ENCODE assay signal across 29 cellular contexts in the genomic region with DNA sequence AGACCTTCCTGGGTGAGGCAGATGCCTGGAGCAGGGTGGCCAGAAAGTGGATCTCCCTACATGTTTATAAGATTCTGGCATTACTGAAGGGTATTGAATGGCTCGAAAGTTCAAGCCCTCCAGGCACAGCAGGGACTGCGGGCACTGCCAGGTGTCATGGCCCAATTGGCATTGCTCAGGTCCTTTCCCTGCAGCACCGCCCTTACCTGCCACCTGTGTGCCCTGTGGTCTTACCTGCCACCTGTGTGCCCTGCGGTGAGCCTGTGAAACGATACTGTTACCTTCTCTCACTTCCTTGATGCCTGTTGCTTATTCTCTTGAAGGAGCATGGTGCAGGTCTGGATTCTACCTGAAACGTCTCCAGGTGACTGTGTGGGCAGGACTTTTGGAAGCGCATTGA. TPM values are rescaled to one million over a fixed set of nuclear protein-coding genes. Genes with fewer than 3 reads are reported as not detected.
"Had no signal": no experiment of that assay in that cellular context is flagged by ENCODE, and none has a peak within 500 bp of the region (broad histone marks: within the 10 kb centered on the region; RNA-seq: fewer than 3 reads in every experiment).

No MANE protein-coding gene starts in this region.

- H3K27ac Mint-ChIP-seq: dendritic cell treated with granulocyte-macrophage colony-stimulating factor and Interleukin-4, amounts not matched to agents 40 ng/mL and 50 ng/mL, for 4 days; effector memory CD8-positive, alpha-beta T cell; endodermal cell had no signal

- H3K27me3 Mint-ChIP-seq: dendritic cell treated with granulocyte-macrophage colony-stimulating factor and Interleukin-4, amounts not matched to agents 40 ng/mL and 50 ng/mL, for 4 days had no signal

- H3K4me2 ChIP-seq: hepatocyte had no signal

- H3K4me3 Mint-ChIP-seq: dendritic cell treated with granulocyte-macrophage colony-stimulating factor and Interleukin-4, amounts not matched to agents 40 ng/mL and 50 ng/mL, for 4 days; effector memory CD8-positive, alpha-beta T cell; endodermal cell had no signal

- H3K4me3 ChIP-seq: colonic mucosa, coronary artery, dorsolateral prefrontal cortex, esophagus squamous epithelium, gastrocnemius medialis, gastroesophageal sphincter, heart left ventricle, heart right ventricle, hepatocyte had no signal

- H3K36me3 ChIP-seq: colonic mucosa, esophagus squamous epithelium, gastrocnemius medialis, gastroesophageal sphincter, heart left ventricle, heart right ventricle had no signal

- H3K79me2 ChIP-seq: hepatocyte had no signal

- H3K4me1 ChIP-seq: colonic mucosa, esophagus squamous epithelium, foreskin keratinocyte, gastrocnemius medialis, gastroesophageal sphincter had no signal

- H3K4me1 Mint-ChIP-seq: endodermal cell had no signal

- H3K9me3 Mint-ChIP-seq: endodermal cell had no signal

- H3K27ac ChIP-seq: colonic mucosa, coronary artery, dorsolateral prefrontal cortex, epithelial cell of prostate, esophagus squamous epithelium, foreskin keratinocyte, gastrocnemius medialis, gastroesophageal sphincter, heart left ventricle, heart right ventricle, hepatocyte had no signal

- ATAC-seq: effector memory CD8-positive, alpha-beta T cell; esophagus mucosa; foreskin keratinocyte; gastrocnemius medialis; gastroesophageal sphincter; heart left ventricle; heart right ventricle had no signal

- DNase-seq: colonic mucosa; cortex of kidney; dermis blood vessel endothelial cell; dorsolateral prefrontal cortex; effector CD4-positive, alpha-beta T cell; effector CD8-positive, alpha-beta T cell; effector memory CD4-positive, alpha-beta T cell; effector memory CD8-positive, alpha-beta T cell; endodermal cell; erythroblast; esophagus squamous epithelium; foreskin fibroblast; foreskin keratinocyte; foreskin melanocyte; gastrocnemius medialis; glutamatergic neuron; heart left ventricle; heart right ventricle had no signal

- H2AFZ ChIP-seq: hepatocyte had no signal

- H3K9me3 ChIP-seq: colonic mucosa, esophagus squamous epithelium, gastrocnemius medialis, gastroesophageal sphincter had no signal

- H3K27me3 ChIP-seq: colonic mucosa, esophagus squamous epithelium, foreskin keratinocyte, gastroesophageal sphincter, hepatocyte had no signal

RNA-seq across cellular contexts. Expression of a gene that starts 32.2 kb away (rescaled TPM):
- total RNA-seq: dermis blood vessel endothelial cell, dermis microvascular lymphatic vessel endothelial cell, endothelial cell of umbilical vein, fibroblast of lung, fibroblast of villous mesenchyme, glomerular endothelial cell had no signal
- polyA plus RNA-seq: endothelial cell of umbilical vein, fibroblast of lung had no signal
